ENCODE assay signal across 14 cellular contexts in the genomic region with DNA sequence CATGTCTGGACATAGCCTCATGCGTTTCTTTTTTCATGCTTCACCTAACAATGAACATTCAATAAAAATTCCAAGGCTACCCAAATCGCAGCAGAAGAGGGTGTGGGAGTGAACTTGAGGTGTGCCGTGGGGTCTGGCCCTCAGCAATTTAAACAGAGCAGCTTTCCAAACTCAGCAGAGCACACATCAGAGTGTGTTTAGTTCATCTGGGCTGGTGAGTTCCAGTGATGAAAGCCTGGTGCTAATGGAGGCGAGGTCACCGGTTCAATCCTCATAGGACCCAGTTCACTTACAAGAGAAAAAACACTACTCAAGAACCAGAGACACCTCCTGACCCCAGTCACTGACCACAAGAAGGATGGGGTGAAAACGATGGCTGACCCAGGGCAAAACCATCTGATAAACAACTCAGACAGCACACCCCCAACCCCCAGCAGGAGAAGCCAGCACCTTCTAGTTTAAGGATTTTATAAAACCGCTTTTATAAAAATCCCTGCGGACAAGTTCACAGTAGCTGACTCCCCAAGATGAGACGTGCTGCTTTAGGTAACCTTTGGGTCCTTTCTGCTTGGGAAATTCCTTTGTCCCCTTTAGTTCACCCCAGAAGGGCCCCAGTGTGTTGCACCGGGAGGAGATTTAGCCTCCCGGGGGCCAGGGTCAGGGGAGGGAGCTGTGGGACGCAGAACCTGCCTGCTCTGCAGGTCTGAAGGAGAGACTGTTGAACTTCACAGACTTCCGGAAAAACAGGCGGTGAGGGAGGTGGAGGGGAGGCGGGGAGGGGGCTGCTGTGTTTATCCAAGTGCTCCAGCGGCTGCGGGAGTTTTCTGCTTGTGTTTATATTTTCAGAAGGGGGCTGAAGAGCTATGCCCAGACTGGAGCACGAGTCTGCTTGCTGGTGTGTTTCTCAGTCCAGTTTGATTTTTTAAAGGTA.
A peak's percentile ranks its signal among the peaks of the same experiment; 100 is the strongest.
DNase-seq lines count a peak whose midpoint lies in the region; ATAC-seq and TF ChIP-seq lines count a peak whose summit lies in the region.
"Had no signal": no experiment of that assay in that cellular context is flagged by ENCODE, and none has a peak within 500 bp of the region (broad histone marks: within the 10 kb centered on the region; RNA-seq: fewer than 3 reads in every experiment).

No MANE protein-coding gene starts in this region.

- peaks cover 22% of the 10 kb centered on the region for H3K36me3 Mint-ChIP-seq in GM23338 (ENCODE audit: low read depth)
- H3K36me3 Mint-ChIP-seq: naive B cell; stimulated activated memory B cell treated with anti-CD40 and anti-IgM and Interleukin-4, amounts not matched to agents 10 μg/mL and 1 μg/mL and 100 μg/mL, for 72 hours had no signal

- peak overlapping the region; percentile 84 for H4K91ac ChIP-seq in trophoblast cell (ENCODE audit: low read depth, low read length)

- H4K12ac ChIP-seq in trophoblast cell (ENCODE audit: low read depth, low read length): no peak overlapping the region

- H3K23ac ChIP-seq in trophoblast cell (ENCODE audit: low read length): no peak overlapping the region

- no peak overlapping the region for H3K27ac Mint-ChIP-seq in GM23338
- H3K27ac Mint-ChIP-seq: activated T-helper 1 cell treated with anti-CD3 and anti-CD28 coated beads, Interleukin-12 subunit alpha, Interleukin-12 subunit beta, Interleukin-2, Interleukin-4 antibody, amounts not matched to agents 30 ng/mL and 10 ng/mL and 1 ng/mL, durations not matched to agents 14 hours and 24 hours and 36 hours; stimulated activated memory B cell treated with anti-CD40 and anti-IgM and Interleukin-4, amounts not matched to agents 10 μg/mL and 1 μg/mL and 100 μg/mL, for 72 hours had no signal

- WGBS in trophoblast cell (ENCODE audit: extremely low coverage, insufficient coverage, insufficient read length): no CpG with 5 or more reads among the region's 18 CpGs

- H3K18ac ChIP-seq in trophoblast cell (ENCODE audit: low read length): no peak overlapping the region

- H3K79me2 ChIP-seq in GM23338 (replicated peaks; ENCODE audit: insufficient read depth) (no peaks in the 10 kb centered on the region), trophoblast cell (ENCODE audit: control insufficient read depth, insufficient read depth, low read length, poor library complexity) (no peaks in the 10 kb centered on the region)

- intact Hi-C loops in left colon (cut with DNase I, micrococcal nuclease): no loop called here

- H3K4me3 ChIP-seq in GM23338 (no peak overlapping the region), iPS-18a (ENCODE audit: low read length) (peak overlapping the region; percentile 37), trophoblast cell (ENCODE audit: low read depth, low read length) (no peak overlapping the region)

- no peak overlapping the region for H3K9ac ChIP-seq in iPS-18a (ENCODE audit: low read length)
- no peak overlapping the region for H3K9ac ChIP-seq in trophoblast cell (ENCODE audit: low read length)
- H3K9ac ChIP-seq: SK-N-SH had no signal

- H2AFZ ChIP-seq in GM23338: peak overlapping the region; percentile 63
- no peak overlapping the region for H2AFZ ChIP-seq in trophoblast cell (ENCODE audit: insufficient read depth, low read length, poor library complexity)

- H3F3A ChIP-seq in GM23338 (replicated peaks; ENCODE audit: low read depth): no peaks in the 10 kb centered on the region

- H3K14ac ChIP-seq in trophoblast cell (ENCODE audit: low read length): no peak overlapping the region

- H4K20me1 ChIP-seq in GM23338 (replicated peaks; ENCODE audit: insufficient read depth): no peaks in the 10 kb centered on the region

- H3K9me3 ChIP-seq in iPS-18a (ENCODE audit: control insufficient read depth, low read depth, low read length) (peaks cover 12% of the 10 kb centered on the region), trophoblast cell (ENCODE audit: insufficient read depth, low read depth, low read length) (peaks cover 6% of the 10 kb centered on the region)

- H3K9me2 ChIP-seq in GM23338 (ENCODE audit: insufficient read depth): 0 out of 2 replicates have a peak, but pooled peaks cover 3% of the 10 kb centered on the region
- H3K9me2 ChIP-seq: SK-N-SH had no signal

- no peak overlapping the region for H2AK5ac ChIP-seq in trophoblast cell (ENCODE audit: low read length)

- H3K4me2 ChIP-seq in GM23338: peak overlapping the region; percentile 64
- H3K4me2 ChIP-seq in trophoblast cell (ENCODE audit: low read length): peak overlapping the region; percentile 50
- H3K4me2 ChIP-seq: SK-N-SH had no signal

- H3K4me1 ChIP-seq in GM23338 (ENCODE audit: insufficient read depth) (0 out of 2 replicates have a peak, but pooled peaks cover 3% of the 10 kb centered on the region), iPS-18a (ENCODE audit: control insufficient read depth, low read depth, low read length) (peaks cover 19% of the 10 kb centered on the region), trophoblast cell (ENCODE audit: control insufficient read depth in 1 of 2, insufficient read depth in 2 of 2, low read length in 2 of 2) (peaks cover 6 to 16% of the 10 kb centered on the region in 2 experiments)

- H3K27me3 Mint-ChIP-seq in GM23338 (ENCODE audit: insufficient read depth, low read depth, poor library complexity): peaks cover 7% of the 10 kb centered on the region
- H3K27me3 Mint-ChIP-seq: stimulated activated memory B cell treated with anti-CD40 and anti-IgM and Interleukin-4, amounts not matched to agents 10 μg/mL and 1 μg/mL and 100 μg/mL, for 72 hours had no signal

- H3K9me3 Mint-ChIP-seq in GM23338: peaks cover 74% of the 10 kb centered on the region

- peak; percentile 28 for DNase-seq in GM23338 (ENCODE audit: low spot score)
- DNase-seq in NCI-H510A treated with DMSO at 0.1 percent for 48 hours (lab: John Stamatoyannopoulos, UW): peak; percentile 86
- DNase-seq in trophoblast cell: no peak
- DNase-seq in kidney glomerular epithelial cell (lab: John Stamatoyannopoulos, UW): no peak
- no peak for DNase-seq in left colon
- DNase-seq: activated CD4-positive, alpha-beta T cell treated with anti-CD3 and anti-CD28 coated beads, Interleukin-2, amount 50 U/mL, for 48 hours; left cardiac atrium; naive B cell had no signal

- H3K27me3 ChIP-seq in GM23338 (ENCODE audit: insufficient read depth) (no peaks in the 10 kb centered on the region), iPS-18a (ENCODE audit: control insufficient read depth, insufficient read depth, low read length) (no peaks in the 10 kb centered on the region), trophoblast cell (ENCODE audit: insufficient read depth, low read length) (no peaks in the 10 kb centered on the region)

- no peak for TF ChIP-seq CTCF in GM23338 (conservative IDR thresholded peaks at IDR 0.05; ENCODE audit: low read depth in 2 of 2)

- H3K4ac ChIP-seq in trophoblast cell (ENCODE audit: low read depth, low read length): no peak overlapping the region

- peak overlapping the region; percentile 71 for H2BK5ac ChIP-seq in trophoblast cell (ENCODE audit: low read depth, low read length, poor library complexity)

- peak overlapping the region; percentile 61 for H2BK12ac ChIP-seq in trophoblast cell (ENCODE audit: low read length)

- peak overlapping the region; percentile 11 for H4K8ac ChIP-seq in trophoblast cell (ENCODE audit: low read depth, low read length)

- H3K27ac ChIP-seq in GM23338 (ENCODE audit: low read depth) (no peak overlapping the region), iPS-18a (ENCODE audit: low read length) (no peak overlapping the region), trophoblast cell (ENCODE audit: low read depth, low read length) (peak overlapping the region; percentile 86)

- H3K4me1 Mint-ChIP-seq in GM23338: peaks cover 4% of the 10 kb centered on the region; the same call in 2 of the 3 replicates
- H3K4me1 Mint-ChIP-seq: naive B cell; stimulated activated memory B cell treated with anti-CD40 and anti-IgM and Interleukin-4, amounts not matched to agents 10 μg/mL and 1 μg/mL and 100 μg/mL, for 72 hours had no signal

- ATAC-seq in GM23338: peak; percentile 70
- ATAC-seq in left colon: no peak
- no peak for ATAC-seq in activated CD4-positive, CD25-positive, alpha-beta regulatory T cell treated with anti-CD3 and anti-CD28 coated beads, Interleukin-2, amount 50 U/mL, for 24 hours
- no peak for ATAC-seq in GM18858 (IDR thresholded peaks at IDR 0.05; ENCODE audit: unreplicated experiment)
- ATAC-seq: left cardiac atrium; stimulated activated memory B cell treated with anti-CD40 and anti-IgM and Interleukin-4, amounts not matched to agents 10 μg/mL and 1 μg/mL and 100 μg/mL, for 72 hours had no signal

- H2BK120ac ChIP-seq in trophoblast cell (ENCODE audit: insufficient read depth, low read length, poor library complexity): peak overlapping the region; percentile 20

- H3K4me3 Mint-ChIP-seq in GM23338: no peak overlapping the region
- H3K4me3 Mint-ChIP-seq: activated T-helper 1 cell treated with anti-CD3 and anti-CD28 coated beads, Interleukin-12 subunit alpha, Interleukin-12 subunit beta, Interleukin-2, Interleukin-4 antibody, amounts not matched to agents 30 ng/mL and 10 ng/mL and 1 ng/mL, durations not matched to agents 14 hours and 24 hours and 36 hours; naive B cell; stimulated activated memory B cell treated with anti-CD40 and anti-IgM and Interleukin-4, amounts not matched to agents 10 μg/mL and 1 μg/mL and 100 μg/mL, for 72 hours had no signal

- H3K36me3 ChIP-seq in GM23338 (ENCODE audit: insufficient read depth) (0 out of 2 replicates have a peak, but pooled peaks cover 7% of the 10 kb centered on the region), iPS-18a (ENCODE audit: control insufficient read depth, low read depth, low read length) (no peaks in the 10 kb centered on the region), trophoblast cell (ENCODE audit: control insufficient read depth in 1 of 2, insufficient read depth in 2 of 2, low read length in 2 of 2) (peaks cover 0 to 4% of the 10 kb centered on the region in 2 experiments)

- H3K79me1 ChIP-seq in trophoblast cell (ENCODE audit: low read length): peaks cover 14% of the 10 kb centered on the region

Comparison
In these comparisons a context has a peak if more than half of its experiments do, and no peak if none do; other contexts are left out.
1. DNase-seq: peak in GM23338 (single experiment) and NCI-H510A treated with DMSO at 0.1 percent for 48 hours (single experiment); none in trophoblast cell (0 of 2), kidney glomerular epithelial cell (single experiment) and left colon (0 of 2).